27 cellular contexts compared by ENCODE assay signal in the genomic region with DNA sequence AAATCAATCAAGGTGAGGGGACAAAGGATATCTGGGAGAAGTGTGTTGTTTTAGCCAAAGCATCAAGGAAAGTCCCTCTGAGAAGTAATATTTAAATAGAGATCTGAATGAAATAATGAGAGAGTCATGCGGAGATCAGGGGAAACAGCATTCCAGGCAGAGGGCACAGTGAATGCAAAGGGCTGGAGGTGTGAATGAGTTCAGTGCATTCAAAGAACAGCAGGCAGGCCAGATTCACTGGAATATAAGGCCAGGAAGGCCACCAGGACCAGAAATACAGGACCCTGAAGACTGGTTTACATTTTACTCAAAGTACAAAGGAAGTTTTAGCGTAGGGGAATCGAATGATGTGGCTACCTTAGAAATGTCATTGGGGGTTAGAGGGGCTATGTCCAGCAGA.
"Had no signal": no experiment of that assay in that cellular context is flagged by ENCODE, and none has a peak within 500 bp of the region (broad histone marks: within the 10 kb centered on the region; RNA-seq: fewer than 3 reads in every experiment).

No MANE protein-coding gene starts in this region.

- ATAC-seq: activated CD4-positive, alpha-beta T cell treated with anti-CD3 and anti-CD28 coated beads for 36 hours; activated CD8-positive, alpha-beta memory T cell treated with anti-CD3 and anti-CD28 coated beads, Interleukin-2, amount 10 ng/mL, durations not matched to agents 7 days and 5 days; activated CD8-positive, alpha-beta T cell treated with anti-CD3 and anti-CD28 coated beads, Interleukin-2, amount 10 ng/mL, durations not matched to agents 7 days and 5 days; esophagus mucosa; foreskin keratinocyte; gastrocnemius medialis had no signal

- H3K36me3 Mint-ChIP-seq: activated CD4-positive, alpha-beta memory T cell treated with anti-CD3 and anti-CD28 coated beads for 36 hours; activated CD8-positive, alpha-beta memory T cell treated with anti-CD3 and anti-CD28 coated beads, Interleukin-2, amount 10 ng/mL, durations not matched to agents 7 days and 5 days; activated naive CD8-positive, alpha-beta T cell had no signal

- H3K27me3 ChIP-seq: brain microvascular endothelial cell, foreskin keratinocyte, gastrocnemius medialis, heart left ventricle had no signal

- H3K4me3 Mint-ChIP-seq: activated CD4-positive, alpha-beta memory T cell treated with anti-CD3 and anti-CD28 coated beads for 36 hours; activated CD4-positive, alpha-beta T cell treated with anti-CD3 and anti-CD28 coated beads for 36 hours; activated CD4-positive, alpha-beta T cell treated with anti-CD3 and anti-CD28 coated beads, Interleukin-2, amount 10 ng/mL, durations not matched to agents 24 days and 14 days; activated CD8-positive, alpha-beta memory T cell treated with anti-CD3 and anti-CD28 coated beads, Interleukin-2, amount 10 ng/mL, durations not matched to agents 7 days and 5 days; activated CD8-positive, alpha-beta T cell treated with anti-CD3 and anti-CD28 coated beads, Interleukin-2, amount 10 ng/mL, durations not matched to agents 7 days and 5 days; activated naive CD4-positive, alpha-beta T cell treated with anti-CD3 and anti-CD28 coated beads for 36 hours; activated naive CD8-positive, alpha-beta T cell; activated T-helper 1 cell treated with anti-CD3 and anti-CD28 coated beads, Interleukin-12 subunit alpha, Interleukin-12 subunit beta, Interleukin-2, Interleukin-4 antibody, amounts not matched to agents 30 ng/mL and 10 ng/mL and 1 ng/mL, durations not matched to agents 14 hours and 24 hours and 36 hours; central memory CD8-positive, alpha-beta T cell; dendritic cell treated with granulocyte-macrophage colony-stimulating factor and Interleukin-4, amounts not matched to agents 40 ng/mL and 50 ng/mL, for 4 days had no signal

- H3K4me3 ChIP-seq: coronary artery, gastrocnemius medialis, heart left ventricle had no signal

- H3K4me1 Mint-ChIP-seq: activated CD4-positive, alpha-beta T cell treated with anti-CD3 and anti-CD28 coated beads for 36 hours; activated CD4-positive, alpha-beta T cell treated with anti-CD3 and anti-CD28 coated beads, Interleukin-2, amount 10 ng/mL, durations not matched to agents 24 days and 14 days; activated CD8-positive, alpha-beta memory T cell treated with anti-CD3 and anti-CD28 coated beads, Interleukin-2, amount 10 ng/mL, durations not matched to agents 7 days and 5 days; central memory CD8-positive, alpha-beta T cell had no signal

- H3K9me3 Mint-ChIP-seq: central memory CD8-positive, alpha-beta T cell had no signal

- H3K4me1 ChIP-seq: foreskin keratinocyte, gastrocnemius medialis had no signal

- H3K9me3 ChIP-seq: gastrocnemius medialis, heart left ventricle had no signal

- H3K27ac ChIP-seq: brain microvascular endothelial cell, coronary artery, foreskin keratinocyte, gastrocnemius medialis had no signal

- H3K36me3 ChIP-seq: brain microvascular endothelial cell, gastrocnemius medialis, heart left ventricle had no signal

- DNase-seq: activated CD4-positive, alpha-beta memory T cell treated with anti-CD3 and anti-CD28 coated beads for 36 hours; activated CD4-positive, alpha-beta T cell treated with anti-CD3 and anti-CD28 coated beads for 36 hours; activated CD4-positive, alpha-beta T cell treated with anti-CD3 and anti-CD28 coated beads, Interleukin-2, amount 10 ng/mL, durations not matched to agents 24 days and 14 days; activated CD4-positive, CD25-positive, alpha-beta regulatory T cell; activated CD4-positive, CD25-positive, alpha-beta regulatory T cell treated with anti-CD3 and anti-CD28 coated beads, Interleukin-2, amount 50 U/mL, for 72 hours; activated CD8-positive, alpha-beta memory T cell treated with anti-CD3 and anti-CD28 coated beads, Interleukin-2, amount 10 ng/mL, durations not matched to agents 7 days and 5 days; activated CD8-positive, alpha-beta memory T cell treated with anti-CD3 and anti-CD28 coated beads, Interleukin-2, amount 50 U/mL, for 4 hours; activated CD8-positive, alpha-beta T cell treated with anti-CD3 and anti-CD28 coated beads, Interleukin-2, amount 10 ng/mL, durations not matched to agents 7 days and 5 days; activated effector memory CD4-positive, alpha-beta T cell treated with anti-CD3 and anti-CD28 coated beads, Interleukin-2, amount 50 U/mL, for 16 hours; activated naive CD4-positive, alpha-beta T cell treated with anti-CD3 and anti-CD28 coated beads for 36 hours; activated T-cell treated with anti-CD3 and anti-CD28 coated beads, Interleukin-2, amount 50 U/mL, for 1 hour; activated T-cell treated with anti-CD3 and anti-CD28 coated beads, Interleukin-2, amount 50 U/mL, for 48 hours; amniotic stem cell; brain microvascular endothelial cell; effector CD8-positive, alpha-beta T cell; foreskin keratinocyte; gastrocnemius medialis; glutamatergic neuron; heart left ventricle; T-helper 2 cell had no signal

- H3K27ac Mint-ChIP-seq: activated CD4-positive, alpha-beta memory T cell treated with anti-CD3 and anti-CD28 coated beads for 36 hours; activated CD4-positive, alpha-beta T cell treated with anti-CD3 and anti-CD28 coated beads for 36 hours; activated CD4-positive, alpha-beta T cell treated with anti-CD3 and anti-CD28 coated beads, Interleukin-2, amount 10 ng/mL, durations not matched to agents 24 days and 14 days; activated CD8-positive, alpha-beta memory T cell treated with anti-CD3 and anti-CD28 coated beads, Interleukin-2, amount 10 ng/mL, durations not matched to agents 7 days and 5 days; activated CD8-positive, alpha-beta T cell treated with anti-CD3 and anti-CD28 coated beads, Interleukin-2, amount 10 ng/mL, durations not matched to agents 7 days and 5 days; activated naive CD4-positive, alpha-beta T cell treated with anti-CD3 and anti-CD28 coated beads for 36 hours; activated naive CD8-positive, alpha-beta T cell; activated T-helper 1 cell treated with anti-CD3 and anti-CD28 coated beads, Interleukin-12 subunit alpha, Interleukin-12 subunit beta, Interleukin-2, Interleukin-4 antibody, amounts not matched to agents 30 ng/mL and 10 ng/mL and 1 ng/mL, durations not matched to agents 14 hours and 24 hours and 36 hours; activated T-helper 2 cell treated with anti-CD3 and anti-CD28 coated beads, Interferon-gamma antibody, Interleukin-2, Interleukin-4, amounts not matched to agents 10 μg/mL and 5 μg/mL and 100 μg/mL, durations not matched to agents 14 hours and 24 hours and 36 hours; dendritic cell treated with granulocyte-macrophage colony-stimulating factor and Interleukin-4, amounts not matched to agents 40 ng/mL and 50 ng/mL, for 4 days had no signal

- H3K27me3 Mint-ChIP-seq: activated CD4-positive, alpha-beta memory T cell treated with anti-CD3 and anti-CD28 coated beads for 36 hours; activated CD4-positive, alpha-beta T cell treated with anti-CD3 and anti-CD28 coated beads for 36 hours; activated CD4-positive, alpha-beta T cell treated with anti-CD3 and anti-CD28 coated beads, Interleukin-2, amount 10 ng/mL, durations not matched to agents 24 days and 14 days; activated CD8-positive, alpha-beta memory T cell treated with anti-CD3 and anti-CD28 coated beads, Interleukin-2, amount 10 ng/mL, durations not matched to agents 7 days and 5 days; activated naive CD8-positive, alpha-beta T cell; central memory CD8-positive, alpha-beta T cell; dendritic cell treated with granulocyte-macrophage colony-stimulating factor and Interleukin-4, amounts not matched to agents 40 ng/mL and 50 ng/mL, for 4 days had no signal
